ENCODE assay signal across 1 cellular context in genomic region chr16:25135239-25135878, GRCh38.
TF ChIP-seq lines count a peak whose summit lies in the region.

No MANE protein-coding gene starts in this region.

TF ChIP-seq in HCT116, 20 proteins besides CTCF, POLR2A, EP300 and RAD21 (continued from another document):
- TF ChIP-seq CEBPB (IDR thresholded peaks at IDR 0.05; ENCODE audit: low read depth): no peak
- no peak for TF ChIP-seq ZNF274 (IDR thresholded peaks at IDR 0.05; ENCODE audit: low read depth, low read length)
- TF ChIP-seq EZH2phosphoT487 (IDR thresholded peaks at IDR 0.05; ENCODE audit: borderline replicate concordance): no peak
- no peak for TF ChIP-seq SP1 (IDR thresholded peaks at IDR 0.05; ENCODE audit: low read depth)
- no peak for TF ChIP-seq POLR2AphosphoS5 (IDR thresholded peaks at IDR 0.05; ENCODE audit: low read depth, low read length)
- no peak for TF ChIP-seq SRF (IDR thresholded peaks at IDR 0.05; ENCODE audit: low read depth)
- TF ChIP-seq JUND (IDR thresholded peaks at IDR 0.05): no peak
